Comparison of ENCODE assay signal across 8 cellular contexts in genomic region chr2:69436594-69436936, GRCh38. TPM values are rescaled to one million over a fixed set of nuclear protein-coding genes. Genes with fewer than 3 reads are reported as not detected.
DNase-seq lines count a peak whose midpoint lies in the region; ATAC-seq and TF ChIP-seq lines count a peak whose summit lies in the region.

No MANE protein-coding gene starts in this region.

- peaks cover 8% of the 10 kb centered on the region for H3K79me1 ChIP-seq in trophoblast cell (ENCODE audit: low read length)

- no peaks in the 10 kb centered on the region for H3K27me3 ChIP-seq in esophagus (ENCODE audit: control insufficient read depth in 1 of 2, insufficient read depth in 2 of 2, low read length in 2 of 2)
- H3K27me3 ChIP-seq in trophoblast cell (ENCODE audit: insufficient read depth, low read length) = no peaks in the 10 kb centered on the region

- peak overlapping the region; percentile 5 for H4K8ac ChIP-seq in trophoblast cell (ENCODE audit: low read depth, low read length)

- H3K27ac ChIP-seq in esophagus (ENCODE audit: low read depth in 2 of 2, low read length in 1 of 2) (peak overlapping the region; percentile 93 to 100), trophoblast cell (ENCODE audit: low read depth, low read length) (peak overlapping the region; percentile 92)

- peaks cover 6% of the 10 kb centered on the region for H3K79me2 ChIP-seq in trophoblast cell (ENCODE audit: control insufficient read depth, insufficient read depth, low read length, poor library complexity)

- H3K14ac ChIP-seq in trophoblast cell (ENCODE audit: low read length) = no peak overlapping the region

- no peak for TF ChIP-seq CTCF in AG10803 (conservative IDR thresholded peaks at IDR 0.05; ENCODE audit: low read length)

- peak; percentile 0 for ATAC-seq in GM19463 (IDR thresholded peaks at IDR 0.05; ENCODE audit: unreplicated experiment)

- H2AFZ ChIP-seq in trophoblast cell (ENCODE audit: insufficient read depth, low read length, poor library complexity) = no peak overlapping the region

- no peak overlapping the region for H3K4ac ChIP-seq in trophoblast cell (ENCODE audit: low read depth, low read length)

- no peak overlapping the region for H2BK120ac ChIP-seq in trophoblast cell (ENCODE audit: insufficient read depth, low read length, poor library complexity)

- no peak overlapping the region for H2BK12ac ChIP-seq in trophoblast cell (ENCODE audit: low read length)

- peak overlapping the region; percentile 94 for H3K9ac ChIP-seq in trophoblast cell (ENCODE audit: low read length)

- H3K18ac ChIP-seq in trophoblast cell (ENCODE audit: low read length) = no peak overlapping the region

- H3K23ac ChIP-seq in trophoblast cell (ENCODE audit: low read length) = no peak overlapping the region

- H3K4me2 ChIP-seq in trophoblast cell (ENCODE audit: low read length) = peak overlapping the region; percentile 87

- H3K36me3 ChIP-seq in esophagus (ENCODE audit: control insufficient read depth in 2 of 2, insufficient read depth in 2 of 2, low read length in 1 of 2) = no peaks in the 10 kb centered on the region
- peaks cover 0 to 3% of the 10 kb centered on the region in 2 experiments for H3K36me3 ChIP-seq in trophoblast cell (ENCODE audit: control insufficient read depth in 1 of 2, insufficient read depth in 2 of 2, low read length in 2 of 2)

- 4 to 6% methylated on average over 5 of the region's 5 CpGs for WGBS in esophagus, 2 donors
- WGBS in trophoblast cell (ENCODE audit: extremely low coverage, insufficient coverage, insufficient read length) = no CpG with 5 or more reads among the region's 5 CpGs

- peak overlapping the region; percentile 25 for H2BK5ac ChIP-seq in trophoblast cell (ENCODE audit: low read depth, low read length, poor library complexity)

- H4K12ac ChIP-seq in trophoblast cell (ENCODE audit: low read depth, low read length) = no peak overlapping the region

- H4K91ac ChIP-seq in trophoblast cell (ENCODE audit: low read depth, low read length) = peak overlapping the region; percentile 82

- DNase-seq in AG10803 (ENCODE audit: low read depth) (no peak), RPMI7951 (ENCODE audit: low read depth) (peak; percentile 6), trophoblast cell (no peak), NCI-H1092 treated with DMSO at 0.1 percent for 48 hours (lab: John Stamatoyannopoulos, UW) (no peak), cerebellar cortex (ENCODE audit: low spot score) (no peak), EL (no peak)

- H3K9me3 ChIP-seq in esophagus (ENCODE audit: control insufficient read depth in 2 of 2, insufficient read depth in 1 of 2, low read depth in 1 of 2, low read length in 1 of 2) (no peaks in the 10 kb centered on the region), trophoblast cell (ENCODE audit: insufficient read depth, low read depth, low read length) (no peaks in the 10 kb centered on the region)

- H3K4me3 ChIP-seq in AG10803 (ENCODE audit: low read length) = peak overlapping the region; percentile 95
- peak overlapping the region; percentile 73 to 88 for H3K4me3 ChIP-seq in esophagus (ENCODE audit: low read depth in 1 of 2, low read length in 2 of 2)
- H3K4me3 ChIP-seq in trophoblast cell (ENCODE audit: low read depth, low read length) = peak overlapping the region; percentile 89

- H3K4me1 ChIP-seq in esophagus (ENCODE audit: control insufficient read depth in 2 of 2, insufficient read depth in 2 of 2, low read length in 1 of 2) (peaks cover 0 to 2% of the 10 kb centered on the region in 2 donors), trophoblast cell (ENCODE audit: control insufficient read depth in 1 of 2, insufficient read depth in 2 of 2, low read length in 2 of 2) (peaks cover 6 to 7% of the 10 kb centered on the region in 2 experiments)

- H2AK5ac ChIP-seq in trophoblast cell (ENCODE audit: low read length) = no peak overlapping the region

RNA-seq across cellular contexts. Expression of gene NFU1, which starts 0.7 kb away (rescaled TPM):
- 64.6 and 89.0 TPM in 2 replicates for total RNA-seq in RPMI7951 (2014; rRNA removed; shearing (Covaris generic))
- 10 to 100 TPM; 27.9 to 33.1 TPM for polyA plus RNA-seq in esophagus
- 85.9 and 87.5 TPM in 2 replicates for polyA plus RNA-seq in trophoblast cell (2013)

RNA-seq across cellular contexts. Expression of gene GFPT1, which starts 49.5 kb away (rescaled TPM):
- 21.9 and 26.6 TPM in 2 replicates for total RNA-seq in RPMI7951 (2014; rRNA removed; shearing (Covaris generic))
- 1 to 10 TPM; 4.6 to 7.8 TPM for polyA plus RNA-seq in esophagus
- polyA plus RNA-seq in trophoblast cell (2013) = 73.9 and 76.7 TPM in 2 replicates
